Comparison of ENCODE assay signal across 28 cellular contexts in genomic region chr13:72399351-72399750, GRCh38.
"Had no signal": no experiment of that assay in that cellular context is flagged by ENCODE, and none has a peak within 500 bp of the region (broad histone marks: within the 10 kb centered on the region; RNA-seq: fewer than 3 reads in every experiment).

No MANE protein-coding gene starts in this region.

- H3K9me3 ChIP-seq: colonic mucosa, esophagus muscularis mucosa, esophagus squamous epithelium, gastrocnemius medialis, gastroesophageal sphincter, heart left ventricle, heart right ventricle had no signal

- DNase-seq: colonic mucosa; cortex of kidney; dermis blood vessel endothelial cell; dorsolateral prefrontal cortex; effector CD4-positive, alpha-beta T cell; effector CD8-positive, alpha-beta T cell; effector memory CD4-positive, alpha-beta T cell; effector memory CD8-positive, alpha-beta T cell; endodermal cell; erythroblast; esophagus squamous epithelium; foreskin fibroblast; foreskin keratinocyte; foreskin melanocyte; gastrocnemius medialis; glutamatergic neuron; head of caudate nucleus; heart left ventricle; heart right ventricle had no signal

- H3K27me3 ChIP-seq: colonic mucosa, dorsolateral prefrontal cortex, esophagus muscularis mucosa, esophagus squamous epithelium, foreskin keratinocyte, gastrocnemius medialis, gastroesophageal sphincter, heart left ventricle, heart right ventricle had no signal

- H3K27ac ChIP-seq: colonic mucosa, coronary artery, dorsolateral prefrontal cortex, epithelial cell of prostate, esophagus muscularis mucosa, esophagus squamous epithelium, foreskin keratinocyte, gastrocnemius medialis, gastroesophageal sphincter, heart left ventricle, heart right ventricle had no signal

- H3K36me3 ChIP-seq: colonic mucosa, esophagus muscularis mucosa, esophagus squamous epithelium, gastrocnemius medialis, gastroesophageal sphincter, heart left ventricle, heart right ventricle had no signal

- ATAC-seq: effector memory CD8-positive, alpha-beta T cell; esophagus mucosa; foreskin keratinocyte; gastrocnemius medialis; gastroesophageal sphincter; heart left ventricle; heart right ventricle had no signal

- H3K4me1 ChIP-seq: colonic mucosa, esophagus muscularis mucosa, esophagus squamous epithelium, gastrocnemius medialis, gastroesophageal sphincter, heart left ventricle, heart right ventricle had no signal

- H3K4me3 ChIP-seq: colonic mucosa, coronary artery, dorsolateral prefrontal cortex, esophagus muscularis mucosa, esophagus squamous epithelium, gastrocnemius medialis, gastroesophageal sphincter, heart left ventricle, heart right ventricle had no signal

- FAIRE-seq: colon, endometrium, endothelial cell of umbilical vein, frontal cortex had no signal
